In genomic region chr2:94956797-94957391, GRCh38 we compare ENCODE assay signal across 8 cellular contexts.
A peak's percentile ranks its signal among the peaks of the same experiment; 100 is the strongest.
DNase-seq lines count a peak whose midpoint lies in the region; ATAC-seq, FAIRE-seq and TF ChIP-seq lines count a peak whose summit lies in the region.

No MANE protein-coding gene starts in this region.

- no peaks in the 10 kb centered on the region for H4K20me1 ChIP-seq in astrocyte (ENCODE audit: insufficient read depth, low read length)

- H3K4me1 ChIP-seq in Panc1 (ENCODE audit: control insufficient read depth, insufficient read depth, low read length) (no peaks in the 10 kb centered on the region), astrocyte (ENCODE audit: insufficient read depth, low read length) (no peaks in the 10 kb centered on the region)

- no TSS peak for BruUV-seq in Panc1 (replicated peaks; lab: Mats Ljungman, UMichigan)

- H3K9me3 ChIP-seq in AG04450 (ENCODE audit: control insufficient read depth, insufficient read depth, low read length) (no peaks in the 10 kb centered on the region), Panc1 (ENCODE audit: control insufficient read depth, insufficient read depth, low read depth, low read length) (no peaks in the 10 kb centered on the region), astrocyte (ENCODE audit: insufficient read depth, low read depth, low read length) (no peaks in the 10 kb centered on the region)

- H3K27me3 ChIP-seq in AG04450 (ENCODE audit: control insufficient read depth, insufficient read depth, low read length) (no peaks in the 10 kb centered on the region), Panc1 (ENCODE audit: control insufficient read depth, insufficient read depth, low read length) (peaks cover 26% of the 10 kb centered on the region), astrocyte (ENCODE audit: insufficient read depth, low read length) (peaks cover 7% of the 10 kb centered on the region)

- intact Hi-C loops in Panc1 (cut with micrococcal nuclease; ENCODE audit: unreplicated experiment), result loop anchor here (5.0 kb wide), 1 partner anchor 85 kb away; the partner anchor contains the start of gene TEKT4

- H2AFZ ChIP-seq in astrocyte (ENCODE audit: low read depth, low read length), result no peak overlapping the region

- H3K9me3 Mint-ChIP-seq in astrocyte (ENCODE audit: unreplicated experiment), result peaks cover 12% of the 10 kb centered on the region

- H3K79me2 ChIP-seq in astrocyte (ENCODE audit: insufficient read depth, low read length), result no peaks in the 10 kb centered on the region

- peak; percentile 89 for TF ChIP-seq CTCF in AG04450 (IDR thresholded peaks at IDR 0.05; ENCODE audit: low read depth, low read length)
- peak; percentile 76 for TF ChIP-seq CTCF in GM12874 (IDR thresholded peaks at IDR 0.05; ENCODE audit: insufficient read depth, low read depth, low read length)
- peak; percentile 94 for TF ChIP-seq CTCF in Panc1 (IDR thresholded peaks at IDR 0.05)
- TF ChIP-seq CTCF in astrocyte (IDR thresholded peaks at IDR 0.05; ENCODE audit: insufficient read depth, low read depth, low read length), result peak; percentile 82

- H3K27ac ChIP-seq in AG04450 (ENCODE audit: low read depth, low read length) (no peak overlapping the region), Panc1 (ENCODE audit: low read length) (no peak overlapping the region), astrocyte (ENCODE audit: low read depth, low read length) (no peak overlapping the region)

- H3K4me3 Mint-ChIP-seq in astrocyte (ENCODE audit: unreplicated experiment), result no peak overlapping the region

- POLR2A ChIA-PET in AG04450 (lab: Yijun Ruan, JAX) (interaction anchor here (0.5 kb wide), 1 partner anchor 159 kb away, joined by 6 read pairs; no protein-coding TSS in a partner anchor), Panc1 (lab: Charles Lee) (no interaction called here)

- no peak overlapping the region for H3K4me3 ChIP-seq in AG04450 (ENCODE audit: low read depth, low read length)
- H3K4me3 ChIP-seq in Panc1 (ENCODE audit: low read depth in 2 of 2, low read length in 2 of 2), result no peak overlapping the region
- no peak overlapping the region for H3K4me3 ChIP-seq in astrocyte (ENCODE audit: insufficient read depth, low read depth, low read length)

- H3K9ac ChIP-seq in astrocyte (ENCODE audit: low read length), result no peak overlapping the region

- no peak overlapping the region for H3K27ac Mint-ChIP-seq in astrocyte (ENCODE audit: unreplicated experiment)

- H3K36me3 ChIP-seq in Panc1 (ENCODE audit: control insufficient read depth, insufficient read depth, low read length) (no peaks in the 10 kb centered on the region), astrocyte (ENCODE audit: insufficient read depth, low read length) (no peaks in the 10 kb centered on the region)

- ATAC-seq in HG03139 (IDR thresholded peaks at IDR 0.05; ENCODE audit: unreplicated experiment), result peak; percentile 54
- peak; percentile 85 for ATAC-seq in Panc1

- no peaks in the 10 kb centered on the region for H3K4me1 Mint-ChIP-seq in astrocyte (ENCODE audit: low read depth, unreplicated experiment)

- CTCF ChIA-PET in AG04450 (lab: Charles Lee), result interaction anchor here (0.6 to 1.8 kb wide), 17 partner anchors 8 to 672 kb away, joined by 3 to 12 read pairs (median 5); no protein-coding TSS in a partner anchor
- CTCF ChIA-PET in Panc1 (lab: Charles Lee), result interaction anchor here (1.0 to 1.7 kb wide), 4 partner anchors 15 to 84 kb away, joined by 3 to 5 read pairs (median 4); no protein-coding TSS in a partner anchor

- H3K36me3 Mint-ChIP-seq in astrocyte (ENCODE audit: low read depth, unreplicated experiment), result no peaks in the 10 kb centered on the region

- in situ Hi-C loops in Panc1 (cut with HindIII; ENCODE audit: low pct_unique_long_range_greater_than_20kb, low sequenced_read_pairs), result no loop called here

- no peak for FAIRE-seq in astrocyte (lab: Jason Lieb, UNC)

- no peak for DNase-seq in AG04450 (ENCODE audit: low read depth, low spot score)
- peak; percentile 5 for DNase-seq in Panc1 (ENCODE audit: low read depth, low spot score)
- DNase-seq in astrocyte (ENCODE audit: low read depth), result peak; percentile 6
- DNase-seq in iris pigment epithelial cell (ENCODE audit: low read depth), result peak; percentile 20
- DNase-seq in stimulated activated CD4-positive, alpha-beta T cell treated with anti-CD3 and anti-CD28 coated beads, TNF-alpha, amount 100 ng/mL, for 24 hours (ENCODE audit: low read depth in 3 of 3), result peak in 2 of 3 experiments; percentile 12 to 40
- no peak for DNase-seq in NCI-H226

- H3K4me2 ChIP-seq in astrocyte (ENCODE audit: low read length), result no peak overlapping the region

- peaks cover 65% of the 10 kb centered on the region for H3K27me3 Mint-ChIP-seq in astrocyte (ENCODE audit: low read depth, unreplicated experiment)

Comparison
In these comparisons a context has a peak if more than half of its experiments do, and no peak if none do; other contexts are left out.
1. DNase-seq: peak in Panc1 (single experiment), astrocyte (single experiment), iris pigment epithelial cell (single experiment) and stimulated activated CD4-positive, alpha-beta T cell treated with anti-CD3 and anti-CD28 coated beads, TNF-alpha, amount 100 ng/mL, for 24 hours (2 of 3); none in AG04450 (single experiment) and NCI-H226 (single experiment).
2. Peak in every context shown above with its lines, with median percentiles within 50 percentile points of each other: CTCF ChIP-seq.